In genomic region chr6:33296797-33297405, GRCh38 we compare ENCODE assay signal across 8 cellular contexts. TPM values are rescaled to one million over a fixed set of nuclear protein-coding genes. Genes with fewer than 3 reads are reported as not detected.
DNase-seq lines count a peak whose midpoint lies in the region; ATAC-seq, FAIRE-seq and TF ChIP-seq lines count a peak whose summit lies in the region.

No MANE protein-coding gene starts in this region.

- H3K27me3 ChIP-seq in GM06990 (replicated peaks; ENCODE audit: control insufficient read depth, insufficient read depth, low read length) (no peaks in the 10 kb centered on the region), rectal smooth muscle tissue (ENCODE audit: control insufficient read depth, insufficient read depth, low read length) (no peaks in the 10 kb centered on the region)

- H3K36me3 ChIP-seq in GM06990 (ENCODE audit: control insufficient read depth, insufficient read depth, low read length) (peaks cover 10% of the 10 kb centered on the region), rectal smooth muscle tissue (ENCODE audit: control insufficient read depth, insufficient read depth, low read length) (peaks cover 18% of the 10 kb centered on the region)

- H3K4me1 ChIP-seq in rectal smooth muscle tissue (ENCODE audit: control insufficient read depth, insufficient read depth, low read length) = peaks cover 5% of the 10 kb centered on the region

- FAIRE-seq in GM19239 (lab: Jason Lieb, UNC) = no peak

- ATAC-seq in GM21717 (IDR thresholded peaks at IDR 0.05; ENCODE audit: unreplicated experiment) = no peak

- H3K4me3 ChIP-seq in GM06990 (replicated peaks; ENCODE audit: low read depth, low read length) (peak overlapping the region; percentile 81; the same call in 1 of the 2 replicates), fibroblast of villous mesenchyme (ENCODE audit: low read depth, low read length) (peak overlapping the region; percentile 96), rectal smooth muscle tissue (ENCODE audit: low read length) (peak overlapping the region; percentile 56)

- DNase-seq in GM06990 (ENCODE audit: extremely low read depth, insufficient read length) = no peak
- DNase-seq in fibroblast of villous mesenchyme (ENCODE audit: low read depth) = no peak
- no peak for DNase-seq in GM19239 (ENCODE audit: insufficient read length, low spot score)
- DNase-seq in NCI-H1694 treated with DMSO at 0.1 percent for 48 hours (lab: John Stamatoyannopoulos, UW) = no peak
- DNase-seq in hypothalamus (lab: John Stamatoyannopoulos, UW) = no peak

- H3K27ac ChIP-seq in VCaP (peak overlapping the region; percentile 99), rectal smooth muscle tissue (ENCODE audit: low read depth, low read length) (no peak overlapping the region)

- TF ChIP-seq CTCF in GM06990 (IDR thresholded peaks at IDR 0.05; ENCODE audit: insufficient read depth, low read length, poor library complexity, severe bottlenecking) (no peak), VCaP (conservative IDR thresholded peaks at IDR 0.05) (no peak), fibroblast of villous mesenchyme (IDR thresholded peaks at IDR 0.05; ENCODE audit: insufficient read depth, low read depth, low read length) (no peak)

- no peak overlapping the region for H3K9ac ChIP-seq in rectal smooth muscle tissue (ENCODE audit: low read length)

RNA-seq across cellular contexts. Expression of gene RGL2, which starts 1.8 kb away (rescaled TPM):
- 13.0 and 23.2 TPM in 2 replicates for total RNA-seq in fibroblast of villous mesenchyme

RNA-seq across cellular contexts. Expression of gene PFDN6, which starts 7.5 kb away (rescaled TPM):
- total RNA-seq in fibroblast of villous mesenchyme = 26.4 and 34.5 TPM in 2 replicates

RNA-seq across cellular contexts. Expression of gene WDR46, which starts 7.9 kb away (rescaled TPM):
- total RNA-seq in fibroblast of villous mesenchyme = 99.7 and 108 TPM in 2 replicates

RNA-seq across cellular contexts. Expression of gene TAPBP, which starts 17.0 kb away (rescaled TPM):
- 125 and 132 TPM in 2 replicates for total RNA-seq in fibroblast of villous mesenchyme

RNA-seq across cellular contexts. Expression of gene B3GALT4, which starts 20.0 kb away (rescaled TPM):
- total RNA-seq in fibroblast of villous mesenchyme = 2.6 and 5.5 TPM in 2 replicates
